ENCODE assay signal across 23 cellular contexts in the genomic region with DNA sequence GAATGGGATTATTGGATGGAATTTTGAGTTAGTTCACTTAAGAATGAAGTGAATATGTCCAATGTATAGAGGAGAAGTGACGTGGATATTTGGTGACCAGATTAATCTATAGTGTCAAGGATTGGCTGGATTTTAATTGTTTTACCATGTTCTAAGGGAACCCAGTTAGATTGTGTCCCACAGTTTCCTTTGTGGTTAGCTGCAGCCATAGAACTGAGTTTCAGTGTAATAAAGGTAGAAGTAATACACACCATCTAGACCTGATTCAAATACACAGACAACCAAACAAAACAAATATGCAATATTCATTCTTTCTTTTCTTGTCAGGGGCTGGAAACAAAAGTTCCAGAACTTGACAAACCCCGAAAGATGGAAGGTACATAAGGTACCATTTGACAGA.
"Had no signal": no experiment of that assay in that cellular context is flagged by ENCODE, and none has a peak within 500 bp of the region (broad histone marks: within the 10 kb centered on the region; RNA-seq: fewer than 3 reads in every experiment).

No MANE protein-coding gene starts in this region.

- H3K4me2 ChIP-seq: hepatocyte had no signal

- H3K27me3 ChIP-seq: dorsolateral prefrontal cortex, esophagus muscularis mucosa, foreskin keratinocyte, gastroesophageal sphincter, heart left ventricle, hepatocyte, left lung had no signal

- DNase-seq: dermis blood vessel endothelial cell; dorsolateral prefrontal cortex; effector CD4-positive, alpha-beta T cell; effector memory CD4-positive, alpha-beta T cell; foreskin keratinocyte; heart left ventricle; hypothalamus; left cardiac atrium; left lung; left ventricle myocardium superior; lower lobe of right lung; mesenchymal stem cell; mucosa of descending colon; naive B cell had no signal

- H2AFZ ChIP-seq: hepatocyte had no signal

- H3K36me3 ChIP-seq: esophagus muscularis mucosa, gastroesophageal sphincter, heart left ventricle, left lung, lower lobe of right lung had no signal

- H3K4me1 ChIP-seq: esophagus muscularis mucosa, foreskin keratinocyte, gastroesophageal sphincter, heart left ventricle, left lung, lower lobe of right lung had no signal

- H3K4me3 ChIP-seq: coronary artery, dorsolateral prefrontal cortex, esophagus muscularis mucosa, gastroesophageal sphincter, heart left ventricle, hepatocyte, left lung, lower lobe of right lung, mucosa of descending colon had no signal

- H3K79me2 ChIP-seq: hepatocyte had no signal

- ATAC-seq: foreskin keratinocyte, gastroesophageal sphincter, heart left ventricle, left cardiac atrium, left lung, left ventricle myocardium superior, lower lobe of right lung, mucosa of descending colon had no signal

- H3K9me3 ChIP-seq: esophagus muscularis mucosa, gastroesophageal sphincter, heart left ventricle, left lung, lower lobe of right lung, mucosa of descending colon had no signal

- H3K27ac ChIP-seq: coronary artery, dorsolateral prefrontal cortex, esophagus muscularis mucosa, foreskin keratinocyte, gastroesophageal sphincter, heart left ventricle, hepatocyte, left lung, lower lobe of right lung had no signal

- FAIRE-seq: colon, endothelial cell of umbilical vein, frontal cortex, islet of Langerhans, keratinocyte had no signal
